Comparison of ENCODE assay signal across 28 cellular contexts in genomic region chrX:124917011-124917410, GRCh38.
"Had no signal": no experiment of that assay in that cellular context is flagged by ENCODE, and none has a peak within 500 bp of the region (broad histone marks: within the 10 kb centered on the region; RNA-seq: fewer than 3 reads in every experiment).

No MANE protein-coding gene starts in this region.

- H3K36me3 ChIP-seq: stomach, suprapubic skin, thoracic aorta, thyroid gland, tibial artery, tibial nerve, transverse colon, upper lobe of left lung, upper lobe of right lung, uterus, vagina had no signal

- H3K36me3 Mint-ChIP-seq: stimulated activated effector memory CD8-positive, alpha-beta T cell treated with anti-CD3 and anti-CD28 coated beads, Interleukin-12 subunit alpha, Interleukin-12 subunit beta, amount 100 ng/mL, for 72 hours; stimulated activated memory B cell treated with anti-CD40 and anti-IgM and Interleukin-4, amounts not matched to agents 10 μg/mL and 1 μg/mL and 100 μg/mL, for 72 hours; stimulated activated naive B cell treated with anti-CD40 and anti-IgM and Interleukin-4, amounts not matched to agents 10 μg/mL and 1 μg/mL and 100 μg/mL, for 72 hours; type B pancreatic cell had no signal

- H3K9me3 Mint-ChIP-seq: stimulated activated effector memory CD8-positive, alpha-beta T cell treated with anti-CD3 and anti-CD28 coated beads, Interleukin-12 subunit alpha, Interleukin-12 subunit beta, amount 100 ng/mL, for 72 hours; stimulated activated memory B cell treated with anti-CD40 and anti-IgM and Interleukin-4, amounts not matched to agents 10 μg/mL and 1 μg/mL and 100 μg/mL, for 72 hours; stimulated activated naive CD8-positive, alpha-beta T cell treated with anti-CD3 and anti-CD28 coated beads, Interleukin-15, amount 100 ng/mL, for 72 hours; stimulated activated naive CD8-positive, alpha-beta T cell treated with anti-CD3 and anti-CD28 coated beads, Interleukin-15, Interleukin-2, amounts not matched to agents 100 ng/mL and 50 ng/mL, for 24 hours; type B pancreatic cell had no signal

- H3K4me3 ChIP-seq: stomach, suprapubic skin, testis, thoracic aorta, thyroid gland, tibial artery, tibial nerve, transverse colon, upper lobe of left lung, upper lobe of right lung, uterus, vagina had no signal

- DNase-seq: stimulated activated CD4-positive, alpha-beta T cell treated with anti-CD3 and anti-CD28 coated beads, Interleukin-2, amount 100 ng/mL, for 48 hours; stimulated activated CD4-positive, alpha-beta T cell treated with anti-CD3 and anti-CD28 coated beads, Interleukin-4, amount 100 ng/mL, for 1 hour; stimulated activated CD4-positive, alpha-beta T cell treated with anti-CD3 and anti-CD28 coated beads, Interleukin-4, amount 100 ng/mL, for 24 hours; stimulated activated CD4-positive, alpha-beta T cell treated with anti-CD3 and anti-CD28 coated beads, Interleukin-4, amount 100 ng/mL, for 4 hours; stimulated activated CD8-positive, alpha-beta memory T cell treated with anti-CD3 and anti-CD28 coated beads, Interleukin-4, amount 100 ng/mL, for 48 hours; stimulated activated naive B cell treated with anti-CD40 and anti-IgM and Interleukin-4, amounts not matched to agents 10 μg/mL and 1 μg/mL and 100 μg/mL, for 72 hours; stimulated activated naive CD4-positive, alpha-beta T cell; stimulated activated naive CD4-positive, alpha-beta T cell treated with Interleukin-2 at 50 U/mL for 16 hours; stimulated activated naive CD8-positive, alpha-beta T cell treated with anti-CD3 and anti-CD28 coated beads, Interleukin-15, amount 100 ng/mL, for 72 hours; stimulated activated naive CD8-positive, alpha-beta T cell treated with anti-CD3 and anti-CD28 coated beads, Interleukin-15, Interleukin-2, amounts not matched to agents 100 U/mL and 50 U/mL, for 24 hours; stomach; substantia nigra; testis; thyroid gland; tibial artery; transverse colon; trophoblast cell; upper lobe of left lung; upper lobe of right lung; uterus had no signal

- H3K4me1 ChIP-seq: stomach, suprapubic skin, testis, thyroid gland, tibial artery, tibial nerve, transverse colon, upper lobe of left lung, upper lobe of right lung, uterus, vagina had no signal

- H3K27ac Mint-ChIP-seq: stimulated activated effector memory CD8-positive, alpha-beta T cell treated with anti-CD3 and anti-CD28 coated beads, Interleukin-12 subunit alpha, Interleukin-12 subunit beta, amount 100 ng/mL, for 72 hours; stimulated activated memory B cell treated with anti-CD40 and anti-IgM and Interleukin-4, amounts not matched to agents 10 μg/mL and 1 μg/mL and 100 μg/mL, for 72 hours; stimulated activated naive B cell treated with anti-CD40 and anti-IgM and Interleukin-4, amounts not matched to agents 10 μg/mL and 1 μg/mL and 100 μg/mL, for 72 hours; stimulated activated naive CD8-positive, alpha-beta T cell treated with anti-CD3 and anti-CD28 coated beads, Interleukin-15, amount 100 ng/mL, for 72 hours; stimulated activated naive CD8-positive, alpha-beta T cell treated with anti-CD3 and anti-CD28 coated beads, Interleukin-15, Interleukin-2, amounts not matched to agents 100 ng/mL and 50 ng/mL, for 24 hours; type B pancreatic cell had no signal

- H3K9me3 ChIP-seq: stomach, suprapubic skin, testis, thoracic aorta, thyroid gland, tibial artery, tibial nerve, transverse colon, upper lobe of left lung, upper lobe of right lung, uterus, vagina had no signal

- H3K4me1 Mint-ChIP-seq: stimulated activated effector memory CD8-positive, alpha-beta T cell treated with anti-CD3 and anti-CD28 coated beads, Interleukin-12 subunit alpha, Interleukin-12 subunit beta, amount 100 ng/mL, for 72 hours; stimulated activated memory B cell treated with anti-CD40 and anti-IgM and Interleukin-4, amounts not matched to agents 10 μg/mL and 1 μg/mL and 100 μg/mL, for 72 hours; stimulated activated naive B cell treated with anti-CD40 and anti-IgM and Interleukin-4, amounts not matched to agents 10 μg/mL and 1 μg/mL and 100 μg/mL, for 72 hours; stimulated activated naive CD8-positive, alpha-beta T cell treated with anti-CD3 and anti-CD28 coated beads, Interleukin-15, amount 100 ng/mL, for 72 hours had no signal

- H3K27me3 Mint-ChIP-seq: stimulated activated memory B cell treated with anti-CD40 and anti-IgM and Interleukin-4, amounts not matched to agents 10 μg/mL and 1 μg/mL and 100 μg/mL, for 72 hours; stimulated activated naive B cell treated with anti-CD40 and anti-IgM and Interleukin-4, amounts not matched to agents 10 μg/mL and 1 μg/mL and 100 μg/mL, for 72 hours; stimulated activated naive CD8-positive, alpha-beta T cell treated with anti-CD3 and anti-CD28 coated beads, Interleukin-15, amount 100 ng/mL, for 72 hours; stimulated activated naive CD8-positive, alpha-beta T cell treated with anti-CD3 and anti-CD28 coated beads, Interleukin-15, Interleukin-2, amounts not matched to agents 100 ng/mL and 50 ng/mL, for 24 hours; type B pancreatic cell had no signal

- H3K4me3 Mint-ChIP-seq: stimulated activated effector memory CD8-positive, alpha-beta T cell treated with anti-CD3 and anti-CD28 coated beads, Interleukin-12 subunit alpha, Interleukin-12 subunit beta, amount 100 ng/mL, for 72 hours; stimulated activated memory B cell treated with anti-CD40 and anti-IgM and Interleukin-4, amounts not matched to agents 10 μg/mL and 1 μg/mL and 100 μg/mL, for 72 hours; stimulated activated naive B cell treated with anti-CD40 and anti-IgM and Interleukin-4, amounts not matched to agents 10 μg/mL and 1 μg/mL and 100 μg/mL, for 72 hours; stimulated activated naive CD8-positive, alpha-beta T cell treated with anti-CD3 and anti-CD28 coated beads, Interleukin-15, amount 100 ng/mL, for 72 hours; stimulated activated naive CD8-positive, alpha-beta T cell treated with anti-CD3 and anti-CD28 coated beads, Interleukin-15, Interleukin-2, amounts not matched to agents 100 ng/mL and 50 ng/mL, for 24 hours; type B pancreatic cell had no signal

- H3K27me3 ChIP-seq: stomach, suprapubic skin, testis, thyroid gland, tibial artery, tibial nerve, transverse colon, upper lobe of left lung, upper lobe of right lung, uterus, vagina had no signal
